In genomic region chr5:58930520-58930919, GRCh38 we compare ENCODE assay signal across 22 cellular contexts.
A peak's percentile ranks its signal among the peaks of the same experiment; 100 is the strongest.
DNase-seq lines count a peak whose midpoint lies in the region; ATAC-seq, FAIRE-seq and TF ChIP-seq lines count a peak whose summit lies in the region.
"Had no signal": no experiment of that assay in that cellular context is flagged by ENCODE, and none has a peak within 500 bp of the region (broad histone marks: within the 10 kb centered on the region; RNA-seq: fewer than 3 reads in every experiment).

No MANE protein-coding gene starts in this region.

- H3K36me3 ChIP-seq in trophoblast cell (ENCODE audit: control insufficient read depth in 1 of 2, insufficient read depth in 2 of 2, low read length in 2 of 2) (no peaks in the 10 kb centered on the region), upper lobe of right lung (no peaks in the 10 kb centered on the region)
- H3K36me3 ChIP-seq: BE2C, BLaER1 had no signal

- no peaks in the 10 kb centered on the region for H3K9me3 Mint-ChIP-seq in natural killer cell treated with Interleukin-12 subunit alpha and Interleukin-12 subunit beta and Interleukin-15 and Interleukin-18, amount 100 ng/mL, for 72 hours
- peaks cover 0 to 1% of the 10 kb centered on the region in 2 donors for H3K9me3 Mint-ChIP-seq in activated T-cell treated with anti-CD3 and anti-CD28 coated beads, Interleukin-2, amount 50 U/mL, for 72 hours
- H3K9me3 Mint-ChIP-seq: CD4-positive, alpha-beta memory T cell; CD8-positive, alpha-beta memory T cell had no signal

- no peak overlapping the region for H3K27ac Mint-ChIP-seq in natural killer cell treated with Interleukin-12 subunit alpha and Interleukin-12 subunit beta and Interleukin-15 and Interleukin-18, amount 100 ng/mL, for 72 hours
- no peak overlapping the region for H3K27ac Mint-ChIP-seq in activated T-cell treated with anti-CD3 and anti-CD28 coated beads, Interleukin-2, amount 50 U/mL, for 72 hours
- H3K27ac Mint-ChIP-seq: CD14-positive monocyte; CD4-positive, alpha-beta memory T cell; CD4-positive, CD25-positive, alpha-beta regulatory T cell; CD8-positive, alpha-beta memory T cell had no signal

- intact Hi-C loops in upper lobe of right lung (cut with DNase I), result no loop called here

- no peaks in the 10 kb centered on the region for H3K36me3 Mint-ChIP-seq in natural killer cell treated with Interleukin-12 subunit alpha and Interleukin-12 subunit beta and Interleukin-15 and Interleukin-18, amount 100 ng/mL, for 72 hours
- H3K36me3 Mint-ChIP-seq in activated T-cell treated with anti-CD3 and anti-CD28 coated beads, Interleukin-2, amount 50 U/mL, for 72 hours (ENCODE audit: insufficient read depth in 2 of 2), result no peaks in the 10 kb centered on the region
- H3K36me3 Mint-ChIP-seq: CD14-positive monocyte; CD4-positive, alpha-beta memory T cell; CD4-positive, CD25-positive, alpha-beta regulatory T cell; CD8-positive, alpha-beta memory T cell had no signal

- no peak for TF ChIP-seq POLR2A in A549 (IDR thresholded peaks at IDR 0.05; ENCODE audit: low read length)

- H2AK5ac ChIP-seq in trophoblast cell (ENCODE audit: low read length), result no peak overlapping the region

- no peak overlapping the region for H3K9ac ChIP-seq in trophoblast cell (ENCODE audit: low read length)
- H3K9ac ChIP-seq: BLaER1 had no signal

- no peak for TF ChIP-seq RAD21 in A549 (conservative IDR thresholded peaks at IDR 0.05 in 1 of 2, IDR thresholded peaks at IDR 0.05 in 1 of 2)

- H3K27me3 Mint-ChIP-seq in natural killer cell treated with Interleukin-12 subunit alpha and Interleukin-12 subunit beta and Interleukin-15 and Interleukin-18, amount 100 ng/mL, for 72 hours, result peaks cover 48 to 58% of the 10 kb centered on the region in 2 donors
- no peaks in the 10 kb centered on the region for H3K27me3 Mint-ChIP-seq in activated T-cell treated with anti-CD3 and anti-CD28 coated beads, Interleukin-2, amount 50 U/mL, for 72 hours (ENCODE audit: low read depth)

- H2BK120ac ChIP-seq in trophoblast cell (ENCODE audit: insufficient read depth, low read length, poor library complexity), result no peak overlapping the region

- H3K27ac ChIP-seq in A549, result peak overlapping the region; percentile 84 to 88
- no peak overlapping the region for H3K27ac ChIP-seq in trophoblast cell (ENCODE audit: low read depth, low read length)
- H3K27ac ChIP-seq in upper lobe of right lung, result no peak overlapping the region
- H3K27ac ChIP-seq: 22Rv1, BLaER1 had no signal

- no peak overlapping the region for H3K4me3 Mint-ChIP-seq in natural killer cell treated with Interleukin-12 subunit alpha and Interleukin-12 subunit beta and Interleukin-15 and Interleukin-18, amount 100 ng/mL, for 72 hours
- H3K4me3 Mint-ChIP-seq in activated T-cell treated with anti-CD3 and anti-CD28 coated beads, Interleukin-2, amount 50 U/mL, for 72 hours, result no peak overlapping the region
- H3K4me3 Mint-ChIP-seq: CD14-positive monocyte; CD4-positive, alpha-beta memory T cell; CD4-positive, CD25-positive, alpha-beta regulatory T cell; CD8-positive, alpha-beta memory T cell had no signal

- H3K18ac ChIP-seq in trophoblast cell (ENCODE audit: low read length), result no peak overlapping the region

- no peak overlapping the region for H3K4ac ChIP-seq in trophoblast cell (ENCODE audit: low read depth, low read length)

- no peak for FAIRE-seq in A549 (lab: Jason Lieb, UNC)
- FAIRE-seq: D721Med, G401.6, GM12891, GM19239 had no signal

- H3K4me2 ChIP-seq in A549 (peak overlapping the region; percentile 81), trophoblast cell (ENCODE audit: low read length) (peak overlapping the region; percentile 25)
- H3K4me2 ChIP-seq: BLaER1 had no signal

- peak overlapping the region; percentile 75 for H3K23ac ChIP-seq in trophoblast cell (ENCODE audit: low read length)

- H3K4me3 ChIP-seq in A549, result no peak overlapping the region
- H3K4me3 ChIP-seq in trophoblast cell (ENCODE audit: low read depth, low read length), result no peak overlapping the region
- no peak overlapping the region for H3K4me3 ChIP-seq in upper lobe of right lung
- H3K4me3 ChIP-seq: BLaER1 had no signal

- 64% methylated on average over 3 of the region's 3 CpGs for WGBS in A549 (ENCODE audit: missing lambda C conversion rate)
- no CpG with 5 or more reads among the region's 3 CpGs for WGBS in trophoblast cell (ENCODE audit: extremely low coverage, insufficient coverage, insufficient read length)

- H3K27me3 ChIP-seq in trophoblast cell (ENCODE audit: insufficient read depth, low read length) (no peaks in the 10 kb centered on the region), upper lobe of right lung (no peaks in the 10 kb centered on the region)
- H3K27me3 ChIP-seq: BE2C, BLaER1 had no signal

- H4K91ac ChIP-seq in trophoblast cell (ENCODE audit: low read depth, low read length), result no peak overlapping the region

- H2AFZ ChIP-seq in trophoblast cell (ENCODE audit: insufficient read depth, low read length, poor library complexity), result no peak overlapping the region

- H3K4me1 Mint-ChIP-seq in natural killer cell treated with Interleukin-12 subunit alpha and Interleukin-12 subunit beta and Interleukin-15 and Interleukin-18, amount 100 ng/mL, for 72 hours (ENCODE audit: low read depth in 2 of 2), result peaks cover 0 to 12% of the 10 kb centered on the region in 2 donors
- peaks cover 45% of the 10 kb centered on the region for H3K4me1 Mint-ChIP-seq in activated T-cell treated with anti-CD3 and anti-CD28 coated beads, Interleukin-2, amount 50 U/mL, for 72 hours (ENCODE audit: low read depth)

- TF ChIP-seq CTCF in A549 (IDR thresholded peaks at IDR 0.05), result no peak
- no peak for TF ChIP-seq CTCF in upper lobe of right lung (IDR thresholded peaks at IDR 0.05)

- CTCF ChIA-PET in A549 (lab: Yijun Ruan, JAX), result interaction anchor here (1.0 kb wide), 2 partner anchors 35 to 39 kb away, joined by 3 to 4 read pairs; no protein-coding TSS in a partner anchor

- no peak overlapping the region for H3K14ac ChIP-seq in trophoblast cell (ENCODE audit: low read length)

- no peak overlapping the region for H4K12ac ChIP-seq in trophoblast cell (ENCODE audit: low read depth, low read length)

- no peak overlapping the region for H4K8ac ChIP-seq in trophoblast cell (ENCODE audit: low read depth, low read length)

- TF ChIP-seq EP300 in A549 (IDR thresholded peaks at IDR 0.05), result no peak

- DNase-seq in DMS79 (lab: John Stamatoyannopoulos, UW), result peak; percentile 12
- no peak for DNase-seq in DMS79 treated with DMSO at 0.1 percent for 48 hours (lab: John Stamatoyannopoulos, UW)
- peak in 1 of 2 experiments; percentile 43 for DNase-seq in A549 (ENCODE audit: low read depth in 1 of 2, low spot score in 1 of 2)
- DNase-seq in trophoblast cell, result no peak
- no peak for DNase-seq in upper lobe of right lung
- no peak for DNase-seq in natural killer cell treated with Interleukin-12 subunit alpha and Interleukin-12 subunit beta and Interleukin-15 and Interleukin-18, amount 100 ng/mL, for 72 hours (ENCODE audit: low spot score)
- no peak for DNase-seq in activated T-cell treated with anti-CD3 and anti-CD28 coated beads, Interleukin-2, amount 50 U/mL, for 72 hours
- DNase-seq: ACHN; BE2C; C1 segment of cervical spinal cord; CD4-positive, alpha-beta memory T cell; CD4-positive, CD25-positive, alpha-beta regulatory T cell; CD8-positive, alpha-beta memory T cell; COR-L47; GF-D8 had no signal

- H3K4me1 ChIP-seq in A549 (peaks cover 82% of the 10 kb centered on the region), trophoblast cell (ENCODE audit: control insufficient read depth in 1 of 2, insufficient read depth in 2 of 2, low read length in 2 of 2) (no peaks in the 10 kb centered on the region), upper lobe of right lung (no peaks in the 10 kb centered on the region)
- H3K4me1 ChIP-seq: BLaER1 had no signal

- H2BK5ac ChIP-seq in trophoblast cell (ENCODE audit: low read depth, low read length, poor library complexity), result no peak overlapping the region

- H2BK12ac ChIP-seq in trophoblast cell (ENCODE audit: low read length), result no peak overlapping the region

- ATAC-seq in A549, result no peak
- ATAC-seq in upper lobe of right lung, result peak; percentile 53
- no peak for ATAC-seq in natural killer cell treated with Interleukin-12 subunit alpha and Interleukin-12 subunit beta and Interleukin-15 and Interleukin-18, amount 100 ng/mL, for 72 hours
- ATAC-seq in activated T-cell treated with anti-CD3 and anti-CD28 coated beads, Interleukin-2, amount 50 U/mL, for 72 hours (replicated peaks in 1 of 2), result no peak

- H3K79me2 ChIP-seq in trophoblast cell (ENCODE audit: control insufficient read depth, insufficient read depth, low read length, poor library complexity), result no peaks in the 10 kb centered on the region

- H3K9me3 ChIP-seq in A549, result no peaks in the 10 kb centered on the region
- H3K9me3 ChIP-seq in trophoblast cell (ENCODE audit: insufficient read depth, low read depth, low read length), result peaks cover 1% of the 10 kb centered on the region
- no peaks in the 10 kb centered on the region for H3K9me3 ChIP-seq in upper lobe of right lung
- H3K9me3 ChIP-seq: BE2C, BLaER1 had no signal

- POLR2A ChIA-PET in A549 (lab: Yijun Ruan, JAX), result no interaction called here

- H3K79me1 ChIP-seq in trophoblast cell (ENCODE audit: low read length), result no peaks in the 10 kb centered on the region

TF ChIP-seq in A549, 52 proteins besides CTCF, POLR2A, EP300 and RAD21:
- TF ChIP-seq, protein P1, sequence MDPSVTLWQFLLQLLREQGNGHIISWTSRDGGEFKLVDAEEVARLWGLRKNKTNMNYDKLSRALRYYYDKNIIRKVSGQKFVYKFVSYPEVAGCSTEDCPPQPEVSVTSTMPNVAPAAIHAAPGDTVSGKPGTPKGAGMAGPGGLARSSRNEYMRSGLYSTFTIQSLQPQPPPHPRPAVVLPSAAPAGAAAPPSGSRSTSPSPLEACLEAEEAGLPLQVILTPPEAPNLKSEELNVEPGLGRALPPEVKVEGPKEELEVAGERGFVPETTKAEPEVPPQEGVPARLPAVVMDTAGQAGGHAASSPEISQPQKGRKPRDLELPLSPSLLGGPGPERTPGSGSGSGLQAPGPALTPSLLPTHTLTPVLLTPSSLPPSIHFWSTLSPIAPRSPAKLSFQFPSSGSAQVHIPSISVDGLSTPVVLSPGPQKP (IDR thresholded peaks at IDR 0.05; ENCODE audit: low read depth, low read length), result no peak
- TF ChIP-seq CHD2 (IDR thresholded peaks at IDR 0.05; ENCODE audit: low read length, partially characterized antibody) (no peak), KDM1A (IDR thresholded peaks at IDR 0.05; ENCODE audit: low read depth) (no peak), FOXS1 (CRISPR knock-in tag; IDR thresholded peaks at IDR 0.05) (0 out of 2 replicates have a peak, but pooled peaks have one; percentile 33), EHF (CRISPR knock-in tag; IDR thresholded peaks at IDR 0.05) (peak; percentile 45; the same call in 1 of the 2 replicates)

Comparison
In these comparisons a context has a peak if more than half of its experiments do, and no peak if none do; other contexts are left out.
1. H3K27ac ChIP-seq: peak in A549 (2 of 2); none in trophoblast cell (single experiment) and upper lobe of right lung (single experiment).